In the genomic region with DNA sequence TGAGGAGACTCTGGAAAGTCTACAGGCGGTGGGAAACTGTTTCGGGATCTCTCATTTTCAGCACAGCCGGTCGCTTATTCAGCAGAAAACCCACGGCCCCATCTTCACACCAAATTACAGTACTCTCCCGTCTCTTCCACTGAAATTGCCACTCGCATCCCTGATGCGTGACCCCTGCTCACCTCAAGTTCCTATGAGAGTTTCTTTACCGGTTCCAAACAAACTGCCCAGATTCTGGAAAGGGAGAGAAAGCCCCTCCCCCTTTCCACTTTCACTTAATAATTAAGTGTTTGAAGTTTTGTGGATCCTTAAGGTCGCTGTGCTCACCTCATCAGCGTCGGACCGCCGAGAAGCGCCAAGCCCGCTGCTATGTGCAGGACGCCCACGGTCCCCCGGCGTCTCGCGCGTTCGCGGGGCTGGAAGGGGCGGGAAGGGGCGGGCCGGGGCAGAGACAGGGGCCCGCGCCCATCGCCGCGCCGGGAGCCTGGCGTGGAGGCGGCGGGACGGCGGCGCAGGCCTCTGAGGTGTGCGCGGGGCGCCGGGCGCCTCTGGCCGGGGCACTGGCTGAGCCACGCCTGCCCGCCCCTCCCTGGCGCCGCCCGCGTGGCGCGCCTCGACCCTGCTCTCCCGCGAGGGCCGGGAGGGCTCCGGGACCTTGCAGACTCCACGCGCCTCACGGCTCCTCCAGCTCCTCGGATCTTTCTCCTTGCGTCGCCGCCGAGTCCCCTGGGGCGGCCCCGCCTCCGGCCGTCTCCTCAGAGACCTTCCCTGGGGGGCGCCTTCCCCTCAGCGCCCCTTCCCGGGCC, we compare ENCODE assay signal across 2 cellular contexts.
TF ChIP-seq lines count a peak whose summit lies in the region.

TSS of gene GPR156 (minus strand) at position 521 of the 806 bp plus-strand sequence. CDS start 41,124 bp downstream, outside the sequence.

TF ChIP-seq in HEK293T, 16 proteins besides CTCF, POLR2A, EP300 and RAD21 (continued from another document):
- TF ChIP-seq FOXA1 (IDR thresholded peaks at IDR 0.05): no peak
TF ChIP-seq in HEK293T: peak in this region for 1.

TF ChIP-seq in HepG2, 621 proteins besides CTCF, POLR2A, EP300 and RAD21 (continued from another document):
- no peak for TF ChIP-seq CREB1 (IDR thresholded peaks at IDR 0.05)
- TF ChIP-seq CREB1 (CRISPR knock-in tag; IDR thresholded peaks at IDR 0.05): no peak
